Comparison of ENCODE assay signal across 28 cellular contexts in the genomic region with DNA sequence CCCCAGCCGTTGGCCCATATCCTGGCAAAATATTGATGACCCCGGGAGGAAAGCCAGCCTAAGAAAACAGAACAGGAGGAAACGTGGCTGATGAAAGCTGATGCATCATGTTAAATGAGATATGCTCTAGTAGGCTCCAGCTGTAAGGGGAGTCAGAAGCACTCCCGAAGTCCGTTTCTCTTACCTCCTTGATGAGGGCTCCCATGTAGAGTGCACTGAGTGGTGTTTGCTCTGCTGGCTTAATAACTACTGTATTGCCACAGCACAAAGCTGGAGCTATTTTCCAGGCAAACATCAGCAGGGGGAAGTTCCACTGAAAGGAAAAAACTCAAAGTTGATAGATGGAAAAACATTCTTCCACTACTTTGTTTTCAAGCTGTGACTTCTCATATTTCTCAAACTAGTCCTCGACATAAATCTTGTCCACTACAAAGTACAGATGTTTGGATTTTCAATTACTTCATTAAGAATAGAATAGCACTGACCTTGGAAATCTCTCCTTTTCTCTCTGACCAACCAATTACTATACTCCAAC.
"Had no signal": no experiment of that assay in that cellular context is flagged by ENCODE, and none has a peak within 500 bp of the region (broad histone marks: within the 10 kb centered on the region; RNA-seq: fewer than 3 reads in every experiment).

No MANE protein-coding gene starts in this region.

- H3K4me1 Mint-ChIP-seq: activated B cell treated with CpG ODN at 0.5 μM for 24 hours; activated T-helper 17 cell treated with anti-CD3 and anti-CD28 coated beads, Interleukin-2, amount 50 U/mL, for 72 hours; neural crest cell; stimulated activated memory B cell treated with anti-CD40 and anti-IgM and Interleukin-4, amounts not matched to agents 10 μg/mL and 1 μg/mL and 100 μg/mL, for 72 hours; stimulated activated naive CD8-positive, alpha-beta T cell treated with anti-CD3 and anti-CD28 coated beads, Interleukin-15, amount 100 ng/mL, for 72 hours had no signal

- H3K36me3 Mint-ChIP-seq: stimulated activated memory B cell treated with anti-CD40 and anti-IgM and Interleukin-4, amounts not matched to agents 10 μg/mL and 1 μg/mL and 100 μg/mL, for 72 hours had no signal

- ATAC-seq: activated CD8-positive, alpha-beta T cell treated with anti-CD3 and anti-CD28 coated beads for 36 hours; activated T-cell treated with anti-CD3 and anti-CD28 coated beads, Interleukin-2, amount 50 U/mL, for 4 hours; activated T-helper 17 cell treated with anti-CD3 and anti-CD28 coated beads, Interleukin-2, amount 50 U/mL, for 72 hours; gastrocnemius medialis; left ventricle myocardium superior; pancreas; stimulated activated naive CD8-positive, alpha-beta T cell treated with anti-CD3 and anti-CD28 coated beads, Interleukin-15, amount 100 ng/mL, for 72 hours had no signal

- DNase-seq: activated B cell treated with CpG ODN at 0.5 μM for 24 hours; activated CD4-positive, alpha-beta T cell treated with anti-CD3 and anti-CD28 coated beads, Interleukin-2, amount 50 U/mL, for 1 hour; activated CD8-positive, alpha-beta T cell treated with anti-CD3 and anti-CD28 coated beads for 36 hours; activated gamma-delta T cell treated with Interleukin-2 at 50 U/mL for 16 hours; activated naive CD4-positive, alpha-beta T cell treated with anti-CD3 and anti-CD28 coated beads, Interleukin-2, amount 50 U/mL, for 16 hours; activated T-cell treated with anti-CD3 and anti-CD28 coated beads, Interleukin-2, amount 50 U/mL, for 4 hours; amniotic stem cell; central memory CD4-positive, alpha-beta T cell; effector CD8-positive, alpha-beta T cell; gastrocnemius medialis; glutamatergic neuron; left ventricle myocardium superior; nucleus accumbens; pancreas; sigmoid colon; small intestine; stimulated activated CD4-positive, alpha-beta T cell treated with anti-CD3 and anti-CD28 coated beads, Interleukin-1b, Interleukin-23, amount 100 ng/mL, for 48 hours; stimulated activated CD4-positive, alpha-beta T cell treated with anti-CD3 and anti-CD28 coated beads, Interleukin-4, amount 100 ng/mL, for 4 hours; stimulated activated CD8-positive, alpha-beta memory T cell treated with anti-CD3 and anti-CD28 coated beads, Interleukin-4, amount 100 ng/mL, for 48 hours; stimulated activated naive CD8-positive, alpha-beta T cell treated with anti-CD3 and anti-CD28 coated beads, Interleukin-15, amount 100 ng/mL, for 72 hours; substantia nigra; T-helper 2 cell; upper lobe of left lung had no signal

- H3K9me3 ChIP-seq: breast epithelium, gastrocnemius medialis, pancreas, prostate gland, sigmoid colon, upper lobe of left lung had no signal

- H3K4me3 ChIP-seq: breast epithelium, gastrocnemius medialis, pancreas, prostate gland, sigmoid colon, upper lobe of left lung had no signal

- H3K4me1 ChIP-seq: breast epithelium, gastrocnemius medialis, pancreas, prostate gland, upper lobe of left lung had no signal

- H3K36me3 ChIP-seq: breast epithelium, gastrocnemius medialis, pancreas, prostate gland, sigmoid colon, upper lobe of left lung had no signal

- H3K27ac Mint-ChIP-seq: activated B cell treated with CpG ODN at 0.5 μM for 24 hours; activated CD8-positive, alpha-beta T cell treated with anti-CD3 and anti-CD28 coated beads for 36 hours; activated T-helper 17 cell treated with anti-CD3 and anti-CD28 coated beads, Interleukin-2, amount 50 U/mL, for 72 hours; stimulated activated memory B cell treated with anti-CD40 and anti-IgM and Interleukin-4, amounts not matched to agents 10 μg/mL and 1 μg/mL and 100 μg/mL, for 72 hours; stimulated activated naive CD8-positive, alpha-beta T cell treated with anti-CD3 and anti-CD28 coated beads, Interleukin-15, amount 100 ng/mL, for 72 hours had no signal

- H3K27ac ChIP-seq: breast epithelium, gastrocnemius medialis, pancreas, prostate gland, upper lobe of left lung had no signal

- H3K4me3 Mint-ChIP-seq: activated B cell treated with CpG ODN at 0.5 μM for 24 hours; activated CD8-positive, alpha-beta T cell treated with anti-CD3 and anti-CD28 coated beads for 36 hours; activated T-cell treated with anti-CD3 and anti-CD28 coated beads, Interleukin-2, amount 50 U/mL, for 4 hours; activated T-helper 17 cell treated with anti-CD3 and anti-CD28 coated beads, Interleukin-2, amount 50 U/mL, for 72 hours; neural crest cell; stimulated activated memory B cell treated with anti-CD40 and anti-IgM and Interleukin-4, amounts not matched to agents 10 μg/mL and 1 μg/mL and 100 μg/mL, for 72 hours; stimulated activated naive CD8-positive, alpha-beta T cell treated with anti-CD3 and anti-CD28 coated beads, Interleukin-15, amount 100 ng/mL, for 72 hours had no signal

- H3K9me3 Mint-ChIP-seq: activated B cell treated with CpG ODN at 0.5 μM for 24 hours; activated CD8-positive, alpha-beta T cell treated with anti-CD3 and anti-CD28 coated beads for 36 hours; activated T-cell treated with anti-CD3 and anti-CD28 coated beads, Interleukin-2, amount 50 U/mL, for 4 hours; activated T-helper 17 cell treated with anti-CD3 and anti-CD28 coated beads, Interleukin-2, amount 50 U/mL, for 72 hours; neural crest cell; stimulated activated memory B cell treated with anti-CD40 and anti-IgM and Interleukin-4, amounts not matched to agents 10 μg/mL and 1 μg/mL and 100 μg/mL, for 72 hours; stimulated activated naive CD8-positive, alpha-beta T cell treated with anti-CD3 and anti-CD28 coated beads, Interleukin-15, amount 100 ng/mL, for 72 hours had no signal

- H3K27me3 ChIP-seq: breast epithelium, gastrocnemius medialis, pancreas, sigmoid colon, upper lobe of left lung had no signal
